Comparison of ENCODE assay signal across 26 cellular contexts in the genomic region with DNA sequence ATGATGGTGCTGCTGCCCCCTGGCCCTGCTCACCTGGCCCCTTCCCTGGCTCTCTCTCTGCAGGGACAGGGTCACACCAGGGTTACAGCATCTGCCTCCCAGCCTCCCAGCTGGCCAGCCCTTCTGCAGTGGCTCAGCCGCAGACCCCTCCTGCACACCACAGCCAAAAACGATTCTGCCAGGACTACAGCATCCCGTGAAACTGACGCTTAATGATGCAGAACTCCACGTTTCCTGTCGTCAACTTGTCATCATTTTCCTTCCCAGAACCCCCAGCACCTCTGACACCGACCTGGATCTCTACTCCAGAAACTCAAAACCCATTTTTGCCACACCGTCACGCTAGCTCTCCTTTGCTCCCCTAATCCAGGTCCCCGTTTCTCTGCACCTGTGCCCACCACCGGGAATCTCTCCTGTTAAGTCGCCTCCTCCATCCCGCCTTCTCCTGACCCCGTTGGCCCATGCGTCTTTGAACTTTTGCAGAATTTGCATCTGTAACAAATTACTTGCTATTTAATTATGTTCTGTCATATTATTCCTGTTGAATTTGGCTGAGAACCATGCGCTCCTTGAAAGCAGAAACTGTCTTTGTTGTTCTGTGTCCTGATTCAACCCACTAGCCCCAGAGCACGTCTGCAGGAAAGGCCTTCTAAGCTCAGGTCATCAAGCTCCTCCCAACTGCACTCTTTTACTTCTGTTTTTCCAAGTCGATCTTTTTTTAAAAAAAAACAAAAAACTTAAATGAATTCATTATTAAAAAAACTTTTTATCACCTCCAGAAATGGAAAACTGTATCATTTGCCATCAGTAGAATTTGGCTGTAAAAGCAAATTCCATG.
A peak's percentile ranks its signal among the peaks of the same experiment; 100 is the strongest.
DNase-seq lines count a peak whose midpoint lies in the region; ATAC-seq, FAIRE-seq and TF ChIP-seq lines count a peak whose summit lies in the region.
"Had no signal": no experiment of that assay in that cellular context is flagged by ENCODE, and none has a peak within 500 bp of the region (broad histone marks: within the 10 kb centered on the region; RNA-seq: fewer than 3 reads in every experiment).

No MANE protein-coding gene starts in this region.

- 72% methylated on average over 18 of the region's 18 CpGs for WGBS in liver
- WGBS in HepG2 (ENCODE audit: low lambda C conversion rate), result 25% methylated on average over 18 of the region's 18 CpGs
- WGBS in esophagus muscularis mucosa, result 62% methylated on average over 18 of the region's 18 CpGs

- no peaks in the 10 kb centered on the region for H4K20me1 ChIP-seq in HepG2 (ENCODE audit: insufficient read depth, low read length)

- no peak overlapping the region for H3K4me2 ChIP-seq in HepG2 (ENCODE audit: low read depth, low read length)
- H3K4me2 ChIP-seq: A549, KMS-11 had no signal

- no TSS peak for BruUV-seq in HepG2 (replicated peaks; lab: Mats Ljungman, UMichigan)

- FAIRE-seq in HepG2 (lab: Jason Lieb, UNC) (no peak), GM19239 (lab: Jason Lieb, UNC) (no peak)
- FAIRE-seq: A549, G401.6, RCC 7860 had no signal

- TF ChIP-seq RAD21 in liver (IDR thresholded peaks at IDR 0.05), result no peak
- no peak for TF ChIP-seq RAD21 in HepG2 (CRISPR knock-in tag; IDR thresholded peaks at IDR 0.05)

- no peak overlapping the region for H2AFZ ChIP-seq in HepG2 (ENCODE audit: low read length)

- H3K9me3 ChIP-seq in liver (ENCODE audit: control insufficient read depth in 4 of 4, low read length in 3 of 4), result no peaks in the 10 kb centered on the region
- H3K9me3 ChIP-seq in HepG2 (ENCODE audit: low read length), result no peaks in the 10 kb centered on the region
- H3K9me3 ChIP-seq in esophagus muscularis mucosa, result no peaks in the 10 kb centered on the region
- H3K9me3 ChIP-seq: A549, Caco-2, HAP-1 had no signal

- intact Hi-C loops in HepG2 (cut with micrococcal nuclease; ENCODE audit: unreplicated experiment), result no loop called here
- intact Hi-C loops in esophagus muscularis mucosa (cut with DNase I), result no loop called here

- no peak for TF ChIP-seq POLR2A in HepG2 (IDR thresholded peaks at IDR 0.05; ENCODE audit: insufficient read depth in 1 of 2, low read depth in 2 of 2, low read length in 2 of 2)
- no peak for TF ChIP-seq POLR2A in esophagus muscularis mucosa (IDR thresholded peaks at IDR 0.05; ENCODE audit: low read depth)

- DNase-seq in HepG2 (ENCODE audit: low spot score) (no peak), esophagus muscularis mucosa (ENCODE audit: extremely low spot score) (peak; percentile 70), nephron progenitor cell (no peak), SKM-1 treated with dmso at 0.1 percent for 144 hours (lab: John Stamatoyannopoulos, UW; ENCODE audit: unreplicated experiment) (no peak), GM19239 (ENCODE audit: insufficient read length, low spot score) (no peak), RKO (ENCODE audit: low spot score) (no peak)
- DNase-seq: AML-193; Caco-2; CD8-positive, alpha-beta T cell; GOT3; HFFc6; NCI-H1048; NCI-H1417 treated with DMSO at 0.1 percent for 48 hours; NCI-H1694 treated with DMSO at 0.1 percent for 48 hours; NCI-H2081; NCI-H2171 treated with DMSO at 0.1 percent for 48 hours; NCI-H345; NCI-H510A treated with DMSO at 0.1 percent for 48 hours had no signal

- H3K4me1 ChIP-seq in liver (ENCODE audit: control insufficient read depth in 4 of 4, insufficient read depth in 4 of 4, low read length in 3 of 4) (no peaks in the 10 kb centered on the region), HepG2 (ENCODE audit: insufficient read depth, low read length) (no peaks in the 10 kb centered on the region), esophagus muscularis mucosa (no peaks in the 10 kb centered on the region)
- H3K4me1 ChIP-seq: A549, Caco-2 had no signal

- peak overlapping the region; percentile 76 for H3K27ac Mint-ChIP-seq in nephron progenitor cell
- H3K27ac Mint-ChIP-seq: CD8-positive, alpha-beta T cell; HFFc6; IgD-negative memory B cell had no signal

- no peaks in the 10 kb centered on the region for H3K36me3 ChIP-seq in liver (ENCODE audit: control insufficient read depth in 4 of 4, insufficient read depth in 3 of 4, low read depth in 1 of 4, low read length in 3 of 4)
- no peaks in the 10 kb centered on the region for H3K36me3 ChIP-seq in HepG2 (replicated peaks in 1 of 2; ENCODE audit: control insufficient read depth in 1 of 2, insufficient read depth in 2 of 2, low read length in 2 of 2)
- H3K36me3 ChIP-seq in esophagus muscularis mucosa, result no peaks in the 10 kb centered on the region
- H3K36me3 ChIP-seq: HAP-1 had no signal

- no peaks in the 10 kb centered on the region for H3K36me3 Mint-ChIP-seq in nephron progenitor cell (ENCODE audit: low read depth)
- H3K36me3 Mint-ChIP-seq: CD8-positive, alpha-beta T cell; IgD-negative memory B cell had no signal

- H3K79me2 ChIP-seq in HepG2 (ENCODE audit: insufficient read depth, low read length), result no peaks in the 10 kb centered on the region

- H3K4me1 Mint-ChIP-seq in nephron progenitor cell, result peaks cover 39% of the 10 kb centered on the region
- H3K4me1 Mint-ChIP-seq: IgD-negative memory B cell had no signal

- peaks cover 34% of the 10 kb centered on the region for H3K27me3 Mint-ChIP-seq in nephron progenitor cell (ENCODE audit: low read depth, poor library complexity)

- no peak for ATAC-seq in HepG2
- ATAC-seq: A549; CD8-positive, alpha-beta T cell had no signal

- H3K4me3 ChIP-seq in liver (ENCODE audit: low read depth in 1 of 3, low read length in 3 of 3) (no peak overlapping the region), HepG2 (replicated peaks in 1 of 3; ENCODE audit: insufficient read depth in 1 of 3, low read depth in 2 of 3, low read length in 3 of 3) (no peak overlapping the region), esophagus muscularis mucosa (no peak overlapping the region)
- H3K4me3 ChIP-seq: A549, HAP-1 had no signal

- TF ChIP-seq CTCF in liver (IDR thresholded peaks at IDR 0.05; ENCODE audit: low read depth, low read length, missing input control) (no peak), HepG2 (CRISPR knock-in tag; IDR thresholded peaks at IDR 0.05) (no peak), esophagus muscularis mucosa (IDR thresholded peaks at IDR 0.05) (no peak), nephron progenitor cell (IDR thresholded peaks at IDR 0.05) (no peak)

- in situ Hi-C loops in HepG2 (cut with HindIII; ENCODE audit: extremely low pct_ligation_motif_present, low pct_unique_long_range_greater_than_20kb), result no loop called here

- H3K4me3 Mint-ChIP-seq in nephron progenitor cell, result no peak overlapping the region
- H3K4me3 Mint-ChIP-seq: CD8-positive, alpha-beta T cell; HFFc6; IgD-negative memory B cell had no signal

- H3K9ac ChIP-seq in liver (ENCODE audit: low read depth in 1 of 2, low read length in 2 of 2), result no peak overlapping the region
- no peak overlapping the region for H3K9ac ChIP-seq in HepG2 (ENCODE audit: insufficient read depth, low read depth, low read length)
- H3K9ac ChIP-seq: KMS-11 had no signal

- POLR2A ChIA-PET in HepG2 (lab: Yijun Ruan, JAX), result no interaction called here

- CTCF ChIA-PET in HepG2 (lab: Yijun Ruan, JAX; ENCODE audit: low intra/inter-chr PET ratio, low total read pairs), result no interaction called here

- no peaks in the 10 kb centered on the region for H3K9me3 Mint-ChIP-seq in nephron progenitor cell
- H3K9me3 Mint-ChIP-seq: CD8-positive, alpha-beta T cell; HFFc6; IgD-negative memory B cell had no signal

- H3K27ac ChIP-seq in liver (ENCODE audit: low read depth in 1 of 2, low read length in 2 of 2) (no peak overlapping the region), HepG2 (ENCODE audit: extremely low read length, insufficient read depth, low read length) (no peak overlapping the region), esophagus muscularis mucosa (replicated peaks in 1 of 4) (no peak overlapping the region)
- H3K27ac ChIP-seq: A549, C4-2B, KMS-11 had no signal

- no peaks in the 10 kb centered on the region for H3K27me3 ChIP-seq in liver (ENCODE audit: control insufficient read depth in 4 of 4, insufficient read depth in 4 of 4, low read length in 3 of 4)
- H3K27me3 ChIP-seq in HepG2 (ENCODE audit: control insufficient read depth in 1 of 2, insufficient read depth in 2 of 2, low read length in 2 of 2), result peaks cover 5 to 33% of the 10 kb centered on the region in 2 experiments; a peak in 4 of 5 replicates
- peaks cover 0 to 38% (median 0%) of the 10 kb centered on the region in 4 donors for H3K27me3 ChIP-seq in esophagus muscularis mucosa

- TF ChIP-seq EP300 in HepG2 (IDR thresholded peaks at IDR 0.05; ENCODE audit: low read depth in 2 of 2, low read length in 2 of 2), result no peak
- no peak for TF ChIP-seq EP300 in HepG2 (CRISPR knock-in tag; IDR thresholded peaks at IDR 0.05; ENCODE audit: borderline replicate concordance)
- TF ChIP-seq EP300 in esophagus muscularis mucosa (IDR thresholded peaks at IDR 0.05), result no peak

TF ChIP-seq in liver, 16 proteins besides CTCF, POLR2A, EP300 and RAD21:
- TF ChIP-seq NR2F2 (IDR thresholded peaks at IDR 0.05) (peak; percentile 33), SP1 (IDR thresholded peaks at IDR 0.05) (no peak)

TF ChIP-seq in HepG2, 621 proteins besides CTCF, POLR2A, EP300 and RAD21 (continues in another document):
- TF ChIP-seq, protein P1, sequence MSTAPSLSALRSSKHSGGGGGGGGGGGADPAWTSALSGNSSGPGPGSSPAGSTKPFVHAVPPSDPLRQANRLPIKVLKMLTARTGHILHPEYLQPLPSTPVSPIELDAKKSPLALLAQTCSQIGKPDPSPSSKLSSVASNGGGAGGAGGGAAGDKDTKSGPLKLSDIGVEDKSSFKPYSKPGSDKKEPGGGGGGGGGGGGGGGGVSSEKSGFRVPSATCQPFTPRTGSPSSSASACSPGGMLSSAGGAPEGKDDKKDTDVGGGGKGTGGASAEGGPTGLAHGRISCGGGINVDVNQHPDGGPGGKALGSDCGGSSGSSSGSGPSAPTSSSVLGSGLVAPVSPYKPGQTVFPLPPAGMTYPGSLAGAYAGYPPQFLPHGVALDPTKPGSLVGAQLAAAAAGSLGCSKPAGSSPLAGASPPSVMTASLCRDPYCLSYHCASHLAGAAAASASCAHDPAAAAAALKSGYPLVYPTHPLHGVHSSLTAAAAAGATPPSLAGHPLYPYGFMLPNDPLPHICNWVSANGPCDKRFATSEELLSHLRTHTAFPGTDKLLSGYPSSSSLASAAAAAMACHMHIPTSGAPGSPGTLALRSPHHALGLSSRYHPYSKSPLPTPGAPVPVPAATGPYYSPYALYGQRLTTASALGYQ (CRISPR knock-in tag; IDR thresholded peaks at IDR 0.05), result no peak
